ENCODE assay signal across 8 cellular contexts in genomic region chr10:6108631-6109443, GRCh38. TPM values are rescaled to one million over a fixed set of nuclear protein-coding genes. Genes with fewer than 3 reads are reported as not detected.
DNase-seq lines count a peak whose midpoint lies in the region; ATAC-seq and TF ChIP-seq lines count a peak whose summit lies in the region.

No MANE protein-coding gene starts in this region.

- no peak overlapping the region for H2AFZ ChIP-seq in neural cell (ENCODE audit: low read depth, low read length)

- H3K27me3 ChIP-seq in esophagus muscularis mucosa (no peaks in the 10 kb centered on the region), neural cell (ENCODE audit: insufficient read depth, low read depth, low read length) (no peaks in the 10 kb centered on the region)

- no peaks in the 10 kb centered on the region for H3K9me2 ChIP-seq in neural cell (ENCODE audit: insufficient read depth, low read length)

- peaks cover 0 to 7% (median 5%) of the 10 kb centered on the region in 4 donors for H3K4me1 ChIP-seq in esophagus muscularis mucosa

- no peak overlapping the region for H3K9ac ChIP-seq in neural cell (ENCODE audit: low read length)

- TF ChIP-seq RAD21 in neural cell (conservative IDR thresholded peaks at IDR 0.05), result peak; percentile 78

- no peaks in the 10 kb centered on the region for H3K79me2 ChIP-seq in neural cell (replicated peaks; ENCODE audit: insufficient read depth, low read length)

- H4K20me1 ChIP-seq in neural cell (ENCODE audit: insufficient read depth), result no peaks in the 10 kb centered on the region

- H3K27me3 Mint-ChIP-seq in IgD-negative memory B cell, result no peaks in the 10 kb centered on the region

- H3K4me3 Mint-ChIP-seq in IgD-negative memory B cell, result peak overlapping the region in 1 of 4 donors; percentile 9

- H3K36me3 Mint-ChIP-seq in IgD-negative memory B cell, result peaks cover 16% of the 10 kb centered on the region

- TF ChIP-seq CTCF in VCaP (conservative IDR thresholded peaks at IDR 0.05), result peak; percentile 78
- TF ChIP-seq CTCF in esophagus muscularis mucosa (IDR thresholded peaks at IDR 0.05), result peak; percentile 64 to 80 (median 74)
- TF ChIP-seq CTCF in neural cell (IDR thresholded peaks at IDR 0.05; ENCODE audit: poor library complexity, severe bottlenecking), result peak; percentile 77

- no peaks in the 10 kb centered on the region for H3K9me3 Mint-ChIP-seq in IgD-negative memory B cell

- H3F3A ChIP-seq in neural cell (ENCODE audit: insufficient read depth, low read length, poor library complexity, severe bottlenecking), result no peaks in the 10 kb centered on the region

- peak overlapping the region in 2 of 3 donors; percentile 4 to 67 for H3K27ac Mint-ChIP-seq in IgD-negative memory B cell

- H3K27ac ChIP-seq in VCaP (peak overlapping the region; percentile 64), esophagus muscularis mucosa (replicated peaks in 1 of 4) (no peak overlapping the region), neural cell (ENCODE audit: low read length) (no peak overlapping the region)

- no peak for ATAC-seq in HG02798 (IDR thresholded peaks at IDR 0.05; ENCODE audit: poor library complexity, unreplicated experiment)

- TF ChIP-seq EP300 in esophagus muscularis mucosa (IDR thresholded peaks at IDR 0.05), result no peak
- no peak for TF ChIP-seq EP300 in neural cell (conservative IDR thresholded peaks at IDR 0.05; ENCODE audit: poor library complexity, severe bottlenecking)

- no peak for TF ChIP-seq POLR2A in esophagus muscularis mucosa (IDR thresholded peaks at IDR 0.05; ENCODE audit: low read depth)

- peaks cover 6 to 12% (median 10%) of the 10 kb centered on the region in 3 donors for H3K4me1 Mint-ChIP-seq in IgD-negative memory B cell

- H3K4me3 ChIP-seq in esophagus muscularis mucosa (no peak overlapping the region), neural cell (ENCODE audit: low read length) (no peak overlapping the region)

- no peak overlapping the region for H3K4me2 ChIP-seq in neural cell (ENCODE audit: low read length)

- peak; percentile 33 for DNase-seq in NCI-H1092 treated with DMSO at 0.1 percent for 48 hours (lab: John Stamatoyannopoulos, UW)
- no peak for DNase-seq in NCI-H1092 (lab: John Stamatoyannopoulos, UW)
- no peak for DNase-seq in esophagus muscularis mucosa (ENCODE audit: extremely low spot score)
- no peak for DNase-seq in NCI-H226

- WGBS in esophagus muscularis mucosa, result 42% methylated on average over 12 of the region's 12 CpGs

- H3K9me3 ChIP-seq in esophagus muscularis mucosa, result no peaks in the 10 kb centered on the region
- no peaks in the 10 kb centered on the region for H3K9me3 ChIP-seq in neural cell (ENCODE audit: low read length)

- intact Hi-C loops in esophagus muscularis mucosa (cut with DNase I), result loop anchor here (2.0 to 5.0 kb wide), 3 partner anchors 33 to 292 kb away; partner anchors contain the start of gene PFKFB3

- peaks cover 44 to 91% (median 86%) of the 10 kb centered on the region in 4 donors for H3K36me3 ChIP-seq in esophagus muscularis mucosa
- H3K36me3 ChIP-seq in neural cell (ENCODE audit: insufficient read depth, low read length), result peaks cover 15% of the 10 kb centered on the region

TF ChIP-seq in neural cell, 6 proteins besides CTCF, POLR2A, EP300 and RAD21:
- TF ChIP-seq TAF1 (IDR thresholded peaks at IDR 0.05; ENCODE audit: low read depth), result no peak
- peak; percentile 84 for TF ChIP-seq SMC3 (conservative IDR thresholded peaks at IDR 0.05; ENCODE audit: poor library complexity)

RNA-seq across cellular contexts. Expression of gene RBM17, which starts 20.0 kb away (rescaled TPM):
- polyA plus RNA-seq in IgD-negative memory B cell, result 118 TPM
- 10 to 100 TPM; 48.5 to 72.9 (median 59.5) TPM for total RNA-seq in esophagus muscularis mucosa
- polyA plus RNA-seq in neural cell, result 109 and 114 TPM in 2 replicates
- polyA minus RNA-seq in neural cell, result 52.3 and 74.0 TPM in 2 replicates

RNA-seq across cellular contexts. Expression of gene IL2RA, which starts 46.7 kb away (rescaled TPM):
- polyA plus RNA-seq in IgD-negative memory B cell (27.2 TPM), neural cell (not detected in 2 replicates)
- 10 to 100 TPM in 1 of 4 donors, 1 to 10 TPM in 1, under 1 TPM in 2; 0.39 to 17.4 (median 1.1) TPM for total RNA-seq in esophagus muscularis mucosa
- not detected in 2 replicates for polyA minus RNA-seq in neural cell

Comparison
In these comparisons a context has a peak if more than half of its experiments do, and no peak if none do; other contexts are left out.
1. RNA of gene IL2RA, which starts 46.7 kb away (polyA plus RNA-seq): 27.2 TPM in IgD-negative memory B cell (single experiment); not detected in neural cell; every median in the first group is over 10 times any median in the second.
2. Peak in every context shown above with its lines, with median percentiles within 50 percentile points of each other: CTCF ChIP-seq.